10 cellular contexts compared by ENCODE assay signal in the genomic region with DNA sequence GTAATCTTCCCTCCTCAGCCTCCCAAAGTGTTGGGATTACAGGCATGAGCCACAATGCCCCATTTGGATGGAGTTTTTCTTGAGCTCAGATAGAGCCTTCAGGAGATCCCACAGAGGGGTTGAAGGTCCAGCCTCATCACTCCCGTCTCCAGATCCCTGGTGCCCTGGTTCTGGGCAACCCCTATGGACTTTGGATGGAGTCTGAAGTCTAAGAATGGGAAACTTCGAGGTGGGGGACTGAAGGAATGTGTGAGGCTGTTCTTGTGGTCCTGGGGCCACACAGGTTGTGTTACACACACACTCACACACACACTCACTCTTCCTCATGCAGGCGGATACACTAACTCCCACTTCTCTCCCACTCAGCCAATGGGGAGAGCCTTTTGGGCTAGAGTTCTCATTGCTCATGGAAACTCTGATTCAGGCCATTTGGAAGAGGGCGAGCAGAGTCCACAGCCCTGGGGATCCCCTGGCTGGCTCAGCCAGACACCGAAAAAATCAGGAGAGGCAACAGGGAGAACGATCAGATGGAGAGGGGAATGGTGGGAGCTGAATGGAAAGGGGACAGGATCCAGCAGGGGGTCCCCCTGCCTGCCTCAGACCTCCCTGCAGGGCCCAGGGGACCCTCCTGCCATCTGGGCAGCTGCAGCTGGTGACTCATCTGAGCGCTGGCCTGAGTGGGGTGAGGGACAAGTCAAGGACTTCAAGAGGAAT. TPM values are rescaled to one million over a fixed set of nuclear protein-coding genes. Genes with fewer than 3 reads are reported as not detected.
DNase-seq lines count a peak whose midpoint lies in the region; ATAC-seq and TF ChIP-seq lines count a peak whose summit lies in the region.
"Had no signal": no experiment of that assay in that cellular context is flagged by ENCODE, and none has a peak within 500 bp of the region (broad histone marks: within the 10 kb centered on the region; RNA-seq: fewer than 3 reads in every experiment).

No MANE protein-coding gene starts in this region.

- DNase-seq in Caki2 (ENCODE audit: low read depth) = peak; percentile 33
- peak; percentile 83 for DNase-seq in RPMI7951 (ENCODE audit: low read depth)
- peak; percentile 87 for DNase-seq in fibroblast of the conjunctiva (ENCODE audit: low read depth)
- DNase-seq in foreskin keratinocyte = no peak
- DNase-seq in erythroblast (lab: John Stamatoyannopoulos, UW) = no peak
- no peak for DNase-seq in NCI-H146 treated with DMSO at 0.1 percent for 48 hours (lab: John Stamatoyannopoulos, UW; ENCODE audit: unreplicated experiment)
- DNase-seq: GOT3, KG1 had no signal

- peaks cover 71% of the 10 kb centered on the region for H3K4me1 ChIP-seq in rectal smooth muscle tissue (ENCODE audit: control insufficient read depth, insufficient read depth, low read length)
- no peaks in the 10 kb centered on the region for H3K4me1 ChIP-seq in foreskin keratinocyte

- no peak overlapping the region for H3K9ac ChIP-seq in rectal smooth muscle tissue (ENCODE audit: low read length)

- peaks cover 30% of the 10 kb centered on the region for H3K36me3 ChIP-seq in rectal smooth muscle tissue (ENCODE audit: control insufficient read depth, insufficient read depth, low read length)

- TF ChIP-seq POLR2A in erythroblast (IDR thresholded peaks at IDR 0.05; ENCODE audit: low read length) = no peak

- no peaks in the 10 kb centered on the region for H3K27me3 ChIP-seq in rectal smooth muscle tissue (ENCODE audit: control insufficient read depth, insufficient read depth, low read length)
- H3K27me3 ChIP-seq in foreskin keratinocyte = peaks cover 32% of the 10 kb centered on the region

- peak overlapping the region; percentile 33 for H3K4me3 ChIP-seq in rectal smooth muscle tissue (ENCODE audit: low read length)

- in situ Hi-C loops in Caki2 (cut with HindIII; ENCODE audit: low pct_unique_long_range_greater_than_20kb, low sequenced_read_pairs) = no loop called here

- TF ChIP-seq CTCF in foreskin keratinocyte (conservative IDR thresholded peaks at IDR 0.05) = no peak

- H3K27ac ChIP-seq in rectal smooth muscle tissue (ENCODE audit: low read depth, low read length) = peak overlapping the region; percentile 87
- no peak overlapping the region for H3K27ac ChIP-seq in foreskin keratinocyte

- ATAC-seq in foreskin keratinocyte = no peak
- ATAC-seq in GM19463 (IDR thresholded peaks at IDR 0.05; ENCODE audit: unreplicated experiment) = no peak

RNA-seq across cellular contexts. Expression of gene IGFBP4, which starts 9.0 kb away (rescaled TPM):
- 198 and 232 TPM in 2 replicates for total RNA-seq in Caki2 (2014; rRNA removed; shearing (Covaris generic); ENCODE audit: low replicate concordance)
- total RNA-seq in RPMI7951 (2014; rRNA removed; shearing (Covaris generic)) = 2.3 and 2.8 TPM in 2 replicates
- 7.7 and 18.4 TPM in 2 replicates for total RNA-seq in foreskin keratinocyte
- 11.5 and 28.3 TPM in 2 replicates for polyA plus RNA-seq in foreskin keratinocyte

RNA-seq across cellular contexts. Expression of gene TOP2A, which starts 34.5 kb away (rescaled TPM):
- 131 and 148 TPM in 2 replicates for total RNA-seq in Caki2 (2014; rRNA removed; shearing (Covaris generic); ENCODE audit: low replicate concordance)
- total RNA-seq in RPMI7951 (2014; rRNA removed; shearing (Covaris generic)) = 303 and 315 TPM in 2 replicates
- total RNA-seq in foreskin keratinocyte = 111 and 148 TPM in 2 replicates
- 81.1 and 112 TPM in 2 replicates for polyA plus RNA-seq in foreskin keratinocyte

RNA-seq across cellular contexts. Expression of gene TNS4, which starts 49.2 kb away (rescaled TPM):
- total RNA-seq in Caki2 (2014; rRNA removed; shearing (Covaris generic); ENCODE audit: low replicate concordance) = not detected in 2 replicates
- total RNA-seq in RPMI7951 (2014; rRNA removed; shearing (Covaris generic)) = not detected in 2 replicates
- total RNA-seq in foreskin keratinocyte = 285 and 352 TPM in 2 replicates
- 271 and 305 TPM in 2 replicates for polyA plus RNA-seq in foreskin keratinocyte

Comparison
In these comparisons a context has a peak if more than half of its experiments do, and no peak if none do; other contexts are left out.
1. DNase-seq: peak in Caki2 (single experiment), RPMI7951 (single experiment) and fibroblast of the conjunctiva (single experiment); none in foreskin keratinocyte (0 of 2), erythroblast (0 of 2) and NCI-H146 treated with DMSO at 0.1 percent for 48 hours (single experiment).
2. RNA of gene IGFBP4, which starts 9.0 kb away (total RNA-seq): 198 to 232 TPM in Caki2; 7.7 to 18.4 TPM in foreskin keratinocyte and 2.3 to 2.8 TPM in RPMI7951; every median in the first group is over 10 times any median in the second.
3. RNA of gene TNS4, which starts 49.2 kb away (total RNA-seq): 285 to 352 TPM in foreskin keratinocyte; not detected in Caki2 and not detected in RPMI7951; every median in the first group is over 100 times any median in the second.